24 cellular contexts compared by ENCODE assay signal in the genomic region with DNA sequence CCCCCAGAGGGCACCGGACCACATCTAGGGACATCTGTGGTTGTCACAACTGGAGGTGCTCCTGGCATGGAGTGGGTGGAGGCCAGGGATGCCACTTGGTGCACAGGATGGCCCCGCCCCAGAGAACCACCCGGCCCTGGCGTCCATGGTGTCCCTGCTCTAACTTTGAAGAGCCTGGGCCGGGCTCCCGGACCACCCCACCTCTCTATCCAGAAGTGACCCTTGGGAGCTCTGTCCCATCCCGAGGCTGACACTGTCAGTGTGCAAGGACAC.
"Had no signal": no experiment of that assay in that cellular context is flagged by ENCODE, and none has a peak within 500 bp of the region (broad histone marks: within the 10 kb centered on the region; RNA-seq: fewer than 3 reads in every experiment).

No MANE protein-coding gene starts in this region.

- H3K4me1 Mint-ChIP-seq: activated CD4-positive, alpha-beta memory T cell treated with anti-CD3 and anti-CD28 coated beads, Interleukin-2, amount 10 ng/mL, durations not matched to agents 7 days and 5 days; brain; memory B cell had no signal

- H3K4me3 Mint-ChIP-seq: activated CD4-positive, alpha-beta memory T cell treated with anti-CD3 and anti-CD28 coated beads, Interleukin-2, amount 10 ng/mL, durations not matched to agents 7 days and 5 days; activated naive CD8-positive, alpha-beta T cell; brain; central memory CD8-positive, alpha-beta T cell; effector memory CD8-positive, alpha-beta T cell; memory B cell; naive thymus-derived CD8-positive, alpha-beta T cell had no signal

- ATAC-seq: effector memory CD8-positive, alpha-beta T cell; mucosa of descending colon; naive thymus-derived CD8-positive, alpha-beta T cell; SK-N-SH treated with all-trans-retinoic acid at 6 μM for 48 hours had no signal

- H3K27ac ChIP-seq: hepatocyte, neutrophil, right atrium auricular region had no signal

- H3K27ac Mint-ChIP-seq: activated CD4-positive, alpha-beta memory T cell treated with anti-CD3 and anti-CD28 coated beads, Interleukin-2, amount 10 ng/mL, durations not matched to agents 7 days and 5 days; activated naive CD8-positive, alpha-beta T cell; memory B cell; naive thymus-derived CD8-positive, alpha-beta T cell had no signal

- H3K9me3 Mint-ChIP-seq: activated CD4-positive, alpha-beta memory T cell treated with anti-CD3 and anti-CD28 coated beads, Interleukin-2, amount 10 ng/mL, durations not matched to agents 7 days and 5 days; brain; central memory CD8-positive, alpha-beta T cell; effector memory CD8-positive, alpha-beta T cell; memory B cell; naive thymus-derived CD8-positive, alpha-beta T cell had no signal

- DNase-seq: activated CD4-positive, alpha-beta memory T cell treated with anti-CD3 and anti-CD28 coated beads, Interleukin-2, amount 10 ng/mL, durations not matched to agents 7 days and 5 days; activated effector memory CD4-positive, alpha-beta T cell treated with anti-CD3 and anti-CD28 coated beads, Interleukin-2, amount 50 U/mL, for 16 hours; activated T-cell treated with anti-CD3 and anti-CD28 coated beads, Interleukin-2, amount 50 U/mL, for 48 hours; amygdala; cortex of kidney; effector memory CD8-positive, alpha-beta T cell; left ventricle myocardium inferior; mucosa of descending colon; naive thymus-derived CD8-positive, alpha-beta T cell; posterior cingulate gyrus; stimulated activated CD4-positive, alpha-beta T cell treated with anti-CD3 and anti-CD28 coated beads, Interleukin-4, amount 100 ng/mL, for 4 hours; stimulated activated CD8-positive, alpha-beta memory T cell treated with anti-CD3 and anti-CD28 coated beads, Interleukin-4, amount 100 ng/mL, for 48 hours; stomach; T-helper 1 cell; T1000; thyroid gland had no signal

- H3K27me3 Mint-ChIP-seq: activated CD4-positive, alpha-beta memory T cell treated with anti-CD3 and anti-CD28 coated beads, Interleukin-2, amount 10 ng/mL, durations not matched to agents 7 days and 5 days; activated naive CD8-positive, alpha-beta T cell; brain; central memory CD8-positive, alpha-beta T cell; effector memory CD8-positive, alpha-beta T cell; memory B cell; naive thymus-derived CD8-positive, alpha-beta T cell had no signal
